Comparison of ENCODE assay signal across 14 cellular contexts in genomic region chr7:4144171-4144701, GRCh38.
DNase-seq lines count a peak whose midpoint lies in the region; ATAC-seq and TF ChIP-seq lines count a peak whose summit lies in the region.
"Had no signal": no experiment of that assay in that cellular context is flagged by ENCODE, and none has a peak within 500 bp of the region (broad histone marks: within the 10 kb centered on the region; RNA-seq: fewer than 3 reads in every experiment).

No MANE protein-coding gene starts in this region.

- no peak overlapping the region for H3K27ac Mint-ChIP-seq in endodermal cell
- H3K27ac Mint-ChIP-seq in neural crest cell (ENCODE audit: unreplicated experiment), result peak overlapping the region; percentile 89
- H3K27ac Mint-ChIP-seq in activated T-helper 2 cell treated with anti-CD3 and anti-CD28 coated beads, Interferon-gamma antibody, Interleukin-2, Interleukin-4, amounts not matched to agents 10 μg/mL and 5 μg/mL and 100 μg/mL, durations not matched to agents 14 hours and 24 hours and 36 hours, result no peak overlapping the region
- H3K27ac Mint-ChIP-seq: immature natural killer cell had no signal

- TF ChIP-seq CTCF in heart left ventricle (IDR thresholded peaks at IDR 0.05) (no peak), endodermal cell (conservative IDR thresholded peaks at IDR 0.05) (no peak), neural crest cell (conservative IDR thresholded peaks at IDR 0.05) (no peak)

- no peak overlapping the region for H3K9ac ChIP-seq in endodermal cell (ENCODE audit: extremely low read depth, low read length, poor library complexity, severe bottlenecking)

- H3K36me3 Mint-ChIP-seq in endodermal cell (ENCODE audit: low read depth), result peaks cover 7% of the 10 kb centered on the region
- H3K36me3 Mint-ChIP-seq in neural crest cell (ENCODE audit: low read depth), result no peaks in the 10 kb centered on the region
- no peaks in the 10 kb centered on the region for H3K36me3 Mint-ChIP-seq in activated T-helper 2 cell treated with anti-CD3 and anti-CD28 coated beads, Interferon-gamma antibody, Interleukin-2, Interleukin-4, amounts not matched to agents 10 μg/mL and 5 μg/mL and 100 μg/mL, durations not matched to agents 14 hours and 24 hours and 36 hours (ENCODE audit: low read depth)
- H3K36me3 Mint-ChIP-seq: immature natural killer cell had no signal

- H3K4me1 Mint-ChIP-seq in endodermal cell, result peaks cover 19% of the 10 kb centered on the region
- peaks cover 50% of the 10 kb centered on the region for H3K4me1 Mint-ChIP-seq in neural crest cell
- no peaks in the 10 kb centered on the region for H3K4me1 Mint-ChIP-seq in activated T-helper 2 cell treated with anti-CD3 and anti-CD28 coated beads, Interferon-gamma antibody, Interleukin-2, Interleukin-4, amounts not matched to agents 10 μg/mL and 5 μg/mL and 100 μg/mL, durations not matched to agents 14 hours and 24 hours and 36 hours (ENCODE audit: low read depth)
- H3K4me1 Mint-ChIP-seq: immature natural killer cell had no signal

- H3K27ac ChIP-seq in heart left ventricle (no peak overlapping the region), right cardiac atrium (ENCODE audit: low read length) (no peak overlapping the region), endodermal cell (ENCODE audit: low read depth, low read length) (peak overlapping the region; percentile 89), aorta (ENCODE audit: low read depth in 1 of 2, low read length in 2 of 2) (no peak overlapping the region)

- DNase-seq in heart left ventricle, result peak in 1 of 5 donors; percentile 55
- no peak for DNase-seq in right cardiac atrium
- no peak for DNase-seq in endodermal cell
- DNase-seq in neural crest cell (ENCODE audit: low read depth, low spot score), result no peak
- peak; percentile 45 to 51 for DNase-seq in aorta
- DNase-seq in activated T-helper 2 cell treated with anti-CD3 and anti-CD28 coated beads, Interferon-gamma antibody, Interleukin-2, Interleukin-4, amounts not matched to agents 10 μg/mL and 5 μg/mL and 100 μg/mL, durations not matched to agents 14 hours and 24 hours and 36 hours (ENCODE audit: low spot score), result no peak
- no peak for DNase-seq in activated naive CD4-positive, alpha-beta T cell (lab: John Stamatoyannopoulos, UW)
- no peak for DNase-seq in amniotic stem cell (lab: John Stamatoyannopoulos, UW)
- DNase-seq: activated effector memory CD4-positive, alpha-beta T cell treated with Interleukin-2 at 50 U/mL for 16 hours; effector CD4-positive, alpha-beta T cell; immature natural killer cell; MM.1S; NK-92 treated with Interleukin-12 subunit alpha and Interleukin-12 subunit beta, amount 100 ng/mL, for 24 hours; stimulated activated CD4-positive, alpha-beta T cell treated with anti-CD3 and anti-CD28 coated beads, Interleukin-2, amount 100 ng/mL, for 48 hours had no signal

- no peaks in the 10 kb centered on the region for H3K9me3 Mint-ChIP-seq in endodermal cell
- no peaks in the 10 kb centered on the region for H3K9me3 Mint-ChIP-seq in neural crest cell
- no peaks in the 10 kb centered on the region for H3K9me3 Mint-ChIP-seq in activated T-helper 2 cell treated with anti-CD3 and anti-CD28 coated beads, Interferon-gamma antibody, Interleukin-2, Interleukin-4, amounts not matched to agents 10 μg/mL and 5 μg/mL and 100 μg/mL, durations not matched to agents 14 hours and 24 hours and 36 hours

- no peak for ATAC-seq in heart left ventricle
- ATAC-seq in right cardiac atrium, result no peak
- no peak for ATAC-seq in aorta (ENCODE audit: low FRiP score)

- 41 to 67% (median 51%) methylated on average over 16 to 20 of the region's 20 CpGs for WGBS in heart left ventricle, 4 donors
- 34% methylated on average over 20 of the region's 20 CpGs for WGBS in right cardiac atrium
- WGBS in endodermal cell (ENCODE audit: insufficient coverage in 1 of 2, insufficient read length in 1 of 2), 2 experiments, result 67 to 74% methylated on average over 4 to 19 of the region's 20 CpGs
- WGBS in aorta, 2 donors, result 47 to 52% methylated on average over 19 to 20 of the region's 20 CpGs

- no peak for TF ChIP-seq POLR2A in heart left ventricle (IDR thresholded peaks at IDR 0.05)

- peaks cover 0 to 4% (median 0%) of the 10 kb centered on the region in 12 donors for H3K4me1 ChIP-seq in heart left ventricle
- H3K4me1 ChIP-seq in right cardiac atrium (ENCODE audit: control insufficient read depth, insufficient read depth, low read length), result no peaks in the 10 kb centered on the region
- H3K4me1 ChIP-seq in endodermal cell (ENCODE audit: control insufficient read depth, insufficient read depth, low read length), result no peaks in the 10 kb centered on the region
- no peaks in the 10 kb centered on the region for H3K4me1 ChIP-seq in aorta (ENCODE audit: control insufficient read depth in 1 of 2, insufficient read depth in 2 of 2, low read length in 2 of 2)

- no peak overlapping the region for H3K4me3 Mint-ChIP-seq in endodermal cell
- H3K4me3 Mint-ChIP-seq in neural crest cell, result peak overlapping the region; percentile 88
- H3K4me3 Mint-ChIP-seq in activated T-helper 2 cell treated with anti-CD3 and anti-CD28 coated beads, Interferon-gamma antibody, Interleukin-2, Interleukin-4, amounts not matched to agents 10 μg/mL and 5 μg/mL and 100 μg/mL, durations not matched to agents 14 hours and 24 hours and 36 hours (ENCODE audit: low read depth), result no peak overlapping the region

- H3K4me3 ChIP-seq in heart left ventricle (peak overlapping the region in 7 of 12 donors; percentile 4 to 32 (median 21)), right cardiac atrium (ENCODE audit: low read length) (no peak overlapping the region), endodermal cell (ENCODE audit: low read length) (no peak overlapping the region), aorta (ENCODE audit: low read length in 2 of 2) (no peak overlapping the region)

- no peaks in the 10 kb centered on the region for H3K36me3 ChIP-seq in heart left ventricle
- no peaks in the 10 kb centered on the region for H3K36me3 ChIP-seq in endodermal cell (ENCODE audit: control insufficient read depth, insufficient read depth, low read length)
- peaks cover 0 to 1% of the 10 kb centered on the region in 2 donors for H3K36me3 ChIP-seq in aorta (ENCODE audit: control insufficient read depth in 1 of 2, insufficient read depth in 2 of 2, low read length in 1 of 2)

- intact Hi-C loops in heart left ventricle (cut with DNase I), result no loop called here
- intact Hi-C loops in right cardiac atrium (cut with DNase I), result no loop called here
- intact Hi-C loops in aorta (cut with DNase I), result no loop called here
- intact Hi-C loops in activated T-helper 2 cell treated with anti-CD3 and anti-CD28 coated beads, Interferon-gamma antibody, Interleukin-2, Interleukin-4, amounts not matched to agents 10 μg/mL and 5 μg/mL and 100 μg/mL, durations not matched to agents 14 hours and 24 hours and 36 hours (cut with micrococcal nuclease), result no loop called here

- H3K27me3 Mint-ChIP-seq in endodermal cell (ENCODE audit: insufficient read depth), result no peaks in the 10 kb centered on the region
- no peaks in the 10 kb centered on the region for H3K27me3 Mint-ChIP-seq in neural crest cell (ENCODE audit: low read depth)
- H3K27me3 Mint-ChIP-seq in activated T-helper 2 cell treated with anti-CD3 and anti-CD28 coated beads, Interferon-gamma antibody, Interleukin-2, Interleukin-4, amounts not matched to agents 10 μg/mL and 5 μg/mL and 100 μg/mL, durations not matched to agents 14 hours and 24 hours and 36 hours (ENCODE audit: low read depth), result no peaks in the 10 kb centered on the region

- H3K27me3 ChIP-seq in heart left ventricle, result peaks cover 0 to 8% (median 0%) of the 10 kb centered on the region in 9 donors
- no peaks in the 10 kb centered on the region for H3K27me3 ChIP-seq in right cardiac atrium (ENCODE audit: control insufficient read depth, insufficient read depth)
- no peaks in the 10 kb centered on the region for H3K27me3 ChIP-seq in endodermal cell (ENCODE audit: control insufficient read depth, insufficient read depth, low read length, poor library complexity, severe bottlenecking)
- no peaks in the 10 kb centered on the region for H3K27me3 ChIP-seq in aorta (ENCODE audit: control insufficient read depth in 1 of 2, insufficient read depth in 2 of 2, low read length in 1 of 2)

- no peaks in the 10 kb centered on the region for H3K9me3 ChIP-seq in heart left ventricle
- H3K9me3 ChIP-seq in right cardiac atrium (ENCODE audit: control insufficient read depth, low read length), result no peaks in the 10 kb centered on the region
- H3K9me3 ChIP-seq in endodermal cell (ENCODE audit: control insufficient read depth, low read length), result no peaks in the 10 kb centered on the region
- H3K9me3 ChIP-seq in aorta (ENCODE audit: control insufficient read depth, low read length), result no peaks in the 10 kb centered on the region

Comparison
In these comparisons a context has a peak if more than half of its experiments do, and no peak if none do; other contexts are left out.
1. H3K4me3 ChIP-seq: peak in heart left ventricle (7 of 12); none in right cardiac atrium (single experiment), endodermal cell (single experiment) and aorta (0 of 2).
2. DNase-seq: peak in aorta (2 of 2); none in right cardiac atrium (0 of 3), endodermal cell (single experiment), neural crest cell (single experiment), activated T-helper 2 cell treated with anti-CD3 and anti-CD28 coated beads, Interferon-gamma antibody, Interleukin-2, Interleukin-4, amounts not matched to agents 10 μg/mL and 5 μg/mL and 100 μg/mL, durations not matched to agents 14 hours and 24 hours and 36 hours (single experiment), activated naive CD4-positive, alpha-beta T cell (0 of 4) and amniotic stem cell (single experiment).